1 cellular context compared by ENCODE assay signal in genomic region chr2:231188506-231189170, GRCh38.
TF ChIP-seq lines count a peak whose summit lies in the region.

No MANE protein-coding gene starts in this region.

TF ChIP-seq in GM23338, 12 proteins besides CTCF, POLR2A, EP300 and RAD21 (continued from another document):
- TF ChIP-seq, protein P1, sequence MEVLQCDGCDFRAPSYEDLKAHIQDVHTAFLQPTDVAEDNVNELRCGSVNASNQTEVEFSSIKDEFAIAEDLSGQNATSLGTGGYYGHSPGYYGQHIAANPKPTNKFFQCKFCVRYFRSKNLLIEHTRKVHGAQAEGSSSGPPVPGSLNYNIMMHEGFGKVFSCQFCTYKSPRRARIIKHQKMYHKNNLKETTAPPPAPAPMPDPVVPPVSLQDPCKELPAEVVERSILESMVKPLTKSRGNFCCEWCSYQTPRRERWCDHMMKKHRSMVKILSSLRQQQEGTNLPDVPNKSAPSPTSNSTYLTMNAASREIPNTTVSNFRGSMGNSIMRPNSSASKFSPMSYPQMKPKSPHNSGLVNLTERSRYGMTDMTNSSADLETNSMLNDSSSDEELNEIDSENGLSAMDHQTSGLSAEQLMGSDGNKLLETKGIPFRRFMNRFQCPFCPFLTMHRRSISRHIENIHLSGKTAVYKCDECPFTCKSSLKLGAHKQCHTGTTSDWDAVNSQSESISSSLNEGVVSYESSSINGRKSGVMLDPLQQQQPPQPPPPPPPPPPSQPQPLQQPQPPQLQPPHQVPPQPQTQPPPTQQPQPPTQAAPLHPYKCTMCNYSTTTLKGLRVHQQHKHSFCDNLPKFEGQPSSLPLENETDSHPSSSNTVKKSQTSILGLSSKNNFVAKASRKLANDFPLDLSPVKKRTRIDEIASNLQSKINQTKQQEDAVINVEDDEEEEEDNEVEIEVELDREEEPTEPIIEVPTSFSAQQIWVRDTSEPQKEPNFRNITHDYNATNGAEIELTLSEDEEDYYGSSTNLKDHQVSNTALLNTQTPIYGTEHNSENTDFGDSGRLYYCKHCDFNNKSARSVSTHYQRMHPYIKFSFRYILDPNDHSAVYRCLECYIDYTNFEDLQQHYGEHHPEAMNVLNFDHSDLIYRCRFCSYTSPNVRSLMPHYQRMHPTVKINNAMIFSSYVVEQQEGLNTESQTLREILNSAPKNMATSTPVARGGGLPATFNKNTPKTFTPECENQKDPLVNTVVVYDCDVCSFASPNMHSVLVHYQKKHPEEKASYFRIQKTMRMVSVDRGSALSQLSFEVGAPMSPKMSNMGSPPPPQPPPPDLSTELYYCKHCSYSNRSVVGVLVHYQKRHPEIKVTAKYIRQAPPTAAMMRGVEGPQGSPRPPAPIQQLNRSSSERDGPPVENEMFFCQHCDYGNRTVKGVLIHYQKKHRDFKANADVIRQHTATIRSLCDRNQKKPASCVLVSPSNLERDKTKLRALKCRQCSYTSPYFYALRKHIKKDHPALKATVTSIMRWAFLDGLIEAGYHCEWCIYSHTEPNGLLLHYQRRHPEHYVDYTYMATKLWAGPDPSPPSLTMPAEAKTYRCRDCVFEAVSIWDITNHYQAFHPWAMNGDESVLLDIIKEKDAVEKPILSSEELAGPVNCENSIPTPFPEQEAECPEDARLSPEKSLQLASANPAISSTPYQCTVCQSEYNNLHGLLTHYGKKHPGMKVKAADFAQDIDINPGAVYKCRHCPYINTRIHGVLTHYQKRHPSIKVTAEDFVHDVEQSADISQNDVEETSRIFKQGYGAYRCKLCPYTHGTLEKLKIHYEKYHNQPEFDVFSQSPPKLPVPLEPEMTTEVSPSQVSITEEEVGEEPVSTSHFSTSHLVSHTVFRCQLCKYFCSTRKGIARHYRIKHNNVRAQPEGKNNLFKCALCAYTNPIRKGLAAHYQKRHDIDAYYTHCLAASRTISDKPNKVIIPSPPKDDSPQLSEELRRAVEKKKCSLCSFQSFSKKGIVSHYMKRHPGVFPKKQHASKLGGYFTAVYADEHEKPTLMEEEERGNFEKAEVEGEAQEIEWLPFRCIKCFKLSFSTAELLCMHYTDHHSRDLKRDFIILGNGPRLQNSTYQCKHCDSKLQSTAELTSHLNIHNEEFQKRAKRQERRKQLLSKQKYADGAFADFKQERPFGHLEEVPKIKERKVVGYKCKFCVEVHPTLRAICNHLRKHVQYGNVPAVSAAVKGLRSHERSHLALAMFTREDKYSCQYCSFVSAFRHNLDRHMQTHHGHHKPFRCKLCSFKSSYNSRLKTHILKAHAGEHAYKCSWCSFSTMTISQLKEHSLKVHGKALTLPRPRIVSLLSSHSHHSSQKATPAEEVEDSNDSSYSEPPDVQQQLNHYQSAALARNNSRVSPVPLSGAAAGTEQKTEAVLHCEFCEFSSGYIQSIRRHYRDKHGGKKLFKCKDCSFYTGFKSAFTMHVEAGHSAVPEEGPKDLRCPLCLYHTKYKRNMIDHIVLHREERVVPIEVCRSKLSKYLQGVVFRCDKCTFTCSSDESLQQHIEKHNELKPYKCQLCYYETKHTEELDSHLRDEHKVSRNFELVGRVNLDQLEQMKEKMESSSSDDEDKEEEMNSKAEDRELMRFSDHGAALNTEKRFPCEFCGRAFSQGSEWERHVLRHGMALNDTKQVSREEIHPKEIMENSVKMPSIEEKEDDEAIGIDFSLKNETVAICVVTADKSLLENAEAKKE (CRISPR knock-in tag; IDR thresholded peaks at IDR 0.05): no peak
- TF ChIP-seq, protein P2, sequence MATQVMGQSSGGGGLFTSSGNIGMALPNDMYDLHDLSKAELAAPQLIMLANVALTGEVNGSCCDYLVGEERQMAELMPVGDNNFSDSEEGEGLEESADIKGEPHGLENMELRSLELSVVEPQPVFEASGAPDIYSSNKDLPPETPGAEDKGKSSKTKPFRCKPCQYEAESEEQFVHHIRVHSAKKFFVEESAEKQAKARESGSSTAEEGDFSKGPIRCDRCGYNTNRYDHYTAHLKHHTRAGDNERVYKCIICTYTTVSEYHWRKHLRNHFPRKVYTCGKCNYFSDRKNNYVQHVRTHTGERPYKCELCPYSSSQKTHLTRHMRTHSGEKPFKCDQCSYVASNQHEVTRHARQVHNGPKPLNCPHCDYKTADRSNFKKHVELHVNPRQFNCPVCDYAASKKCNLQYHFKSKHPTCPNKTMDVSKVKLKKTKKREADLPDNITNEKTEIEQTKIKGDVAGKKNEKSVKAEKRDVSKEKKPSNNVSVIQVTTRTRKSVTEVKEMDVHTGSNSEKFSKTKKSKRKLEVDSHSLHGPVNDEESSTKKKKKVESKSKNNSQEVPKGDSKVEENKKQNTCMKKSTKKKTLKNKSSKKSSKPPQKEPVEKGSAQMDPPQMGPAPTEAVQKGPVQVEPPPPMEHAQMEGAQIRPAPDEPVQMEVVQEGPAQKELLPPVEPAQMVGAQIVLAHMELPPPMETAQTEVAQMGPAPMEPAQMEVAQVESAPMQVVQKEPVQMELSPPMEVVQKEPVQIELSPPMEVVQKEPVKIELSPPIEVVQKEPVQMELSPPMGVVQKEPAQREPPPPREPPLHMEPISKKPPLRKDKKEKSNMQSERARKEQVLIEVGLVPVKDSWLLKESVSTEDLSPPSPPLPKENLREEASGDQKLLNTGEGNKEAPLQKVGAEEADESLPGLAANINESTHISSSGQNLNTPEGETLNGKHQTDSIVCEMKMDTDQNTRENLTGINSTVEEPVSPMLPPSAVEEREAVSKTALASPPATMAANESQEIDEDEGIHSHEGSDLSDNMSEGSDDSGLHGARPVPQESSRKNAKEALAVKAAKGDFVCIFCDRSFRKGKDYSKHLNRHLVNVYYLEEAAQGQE (IDR thresholded peaks at IDR 0.05; ENCODE audit: unreplicated experiment): no peak
- TF ChIP-seq CREB1 (CRISPR knock-in tag; IDR thresholded peaks at IDR 0.05; ENCODE audit: low read depth) (no peak), ZNF331 (CRISPR knock-in tag; IDR thresholded peaks at IDR 0.05; ENCODE audit: low read depth) (no peak), POLR2AphosphoS5 (IDR thresholded peaks at IDR 0.05; ENCODE audit: low read depth) (no peak), ZNF114 (CRISPR knock-in tag; IDR thresholded peaks at IDR 0.05) (no peak), JUNB (IDR thresholded peaks at IDR 0.05; ENCODE audit: unreplicated experiment) (no peak), NANOG (IDR thresholded peaks at IDR 0.05; ENCODE audit: borderline replicate concordance) (no peak), STAT1 (IDR thresholded peaks at IDR 0.05; ENCODE audit: unreplicated experiment) (no peak)
- TF ChIP-seq, protein P3, sequence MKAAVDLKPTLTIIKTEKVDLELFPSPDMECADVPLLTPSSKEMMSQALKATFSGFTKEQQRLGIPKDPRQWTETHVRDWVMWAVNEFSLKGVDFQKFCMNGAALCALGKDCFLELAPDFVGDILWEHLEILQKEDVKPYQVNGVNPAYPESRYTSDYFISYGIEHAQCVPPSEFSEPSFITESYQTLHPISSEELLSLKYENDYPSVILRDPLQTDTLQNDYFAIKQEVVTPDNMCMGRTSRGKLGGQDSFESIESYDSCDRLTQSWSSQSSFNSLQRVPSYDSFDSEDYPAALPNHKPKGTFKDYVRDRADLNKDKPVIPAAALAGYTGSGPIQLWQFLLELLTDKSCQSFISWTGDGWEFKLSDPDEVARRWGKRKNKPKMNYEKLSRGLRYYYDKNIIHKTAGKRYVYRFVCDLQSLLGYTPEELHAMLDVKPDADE (IDR thresholded peaks at IDR 0.05): no peak
